In genomic region chr1:22025368-22026154, GRCh38 we compare ENCODE assay signal across 1 cellular context.
A peak's percentile ranks its signal among the peaks of the same experiment; 100 is the strongest.
TF ChIP-seq lines count a peak whose summit lies in the region.

No MANE protein-coding gene starts in this region.

TF ChIP-seq in HepG2, 621 proteins besides CTCF, POLR2A, EP300 and RAD21 (continued from another document and continues in another):
- TF ChIP-seq, protein P1, sequence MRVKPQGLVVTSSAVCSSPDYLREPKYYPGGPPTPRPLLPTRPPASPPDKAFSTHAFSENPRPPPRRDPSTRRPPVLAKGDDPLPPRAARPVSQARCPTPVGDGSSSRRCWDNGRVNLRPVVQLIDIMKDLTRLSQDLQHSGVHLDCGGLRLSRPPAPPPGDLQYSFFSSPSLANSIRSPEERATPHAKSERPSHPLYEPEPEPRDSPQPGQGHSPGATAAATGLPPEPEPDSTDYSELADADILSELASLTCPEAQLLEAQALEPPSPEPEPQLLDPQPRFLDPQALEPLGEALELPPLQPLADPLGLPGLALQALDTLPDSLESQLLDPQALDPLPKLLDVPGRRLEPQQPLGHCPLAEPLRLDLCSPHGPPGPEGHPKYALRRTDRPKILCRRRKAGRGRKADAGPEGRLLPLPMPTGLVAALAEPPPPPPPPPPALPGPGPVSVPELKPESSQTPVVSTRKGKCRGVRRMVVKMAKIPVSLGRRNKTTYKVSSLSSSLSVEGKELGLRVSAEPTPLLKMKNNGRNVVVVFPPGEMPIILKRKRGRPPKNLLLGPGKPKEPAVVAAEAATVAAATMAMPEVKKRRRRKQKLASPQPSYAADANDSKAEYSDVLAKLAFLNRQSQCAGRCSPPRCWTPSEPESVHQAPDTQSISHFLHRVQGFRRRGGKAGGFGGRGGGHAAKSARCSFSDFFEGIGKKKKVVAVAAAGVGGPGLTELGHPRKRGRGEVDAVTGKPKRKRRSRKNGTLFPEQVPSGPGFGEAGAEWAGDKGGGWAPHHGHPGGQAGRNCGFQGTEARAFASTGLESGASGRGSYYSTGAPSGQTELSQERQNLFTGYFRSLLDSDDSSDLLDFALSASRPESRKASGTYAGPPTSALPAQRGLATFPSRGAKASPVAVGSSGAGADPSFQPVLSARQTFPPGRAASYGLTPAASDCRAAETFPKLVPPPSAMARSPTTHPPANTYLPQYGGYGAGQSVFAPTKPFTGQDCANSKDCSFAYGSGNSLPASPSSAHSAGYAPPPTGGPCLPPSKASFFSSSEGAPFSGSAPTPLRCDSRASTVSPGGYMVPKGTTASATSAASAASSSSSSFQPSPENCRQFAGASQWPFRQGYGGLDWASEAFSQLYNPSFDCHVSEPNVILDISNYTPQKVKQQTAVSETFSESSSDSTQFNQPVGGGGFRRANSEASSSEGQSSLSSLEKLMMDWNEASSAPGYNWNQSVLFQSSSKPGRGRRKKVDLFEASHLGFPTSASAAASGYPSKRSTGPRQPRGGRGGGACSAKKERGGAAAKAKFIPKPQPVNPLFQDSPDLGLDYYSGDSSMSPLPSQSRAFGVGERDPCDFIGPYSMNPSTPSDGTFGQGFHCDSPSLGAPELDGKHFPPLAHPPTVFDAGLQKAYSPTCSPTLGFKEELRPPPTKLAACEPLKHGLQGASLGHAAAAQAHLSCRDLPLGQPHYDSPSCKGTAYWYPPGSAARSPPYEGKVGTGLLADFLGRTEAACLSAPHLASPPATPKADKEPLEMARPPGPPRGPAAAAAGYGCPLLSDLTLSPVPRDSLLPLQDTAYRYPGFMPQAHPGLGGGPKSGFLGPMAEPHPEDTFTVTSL (CRISPR knock-in tag; IDR thresholded peaks at IDR 0.05; ENCODE audit: borderline replicate concordance), result no peak
- TF ChIP-seq KLF9 (CRISPR knock-in tag; IDR thresholded peaks at IDR 0.05; ENCODE audit: low read depth), result no peak; the same call in 1 of the 2 replicates
- no peak for TF ChIP-seq HHEX (CRISPR knock-in tag; IDR thresholded peaks at IDR 0.05)
- TF ChIP-seq, protein P2, sequence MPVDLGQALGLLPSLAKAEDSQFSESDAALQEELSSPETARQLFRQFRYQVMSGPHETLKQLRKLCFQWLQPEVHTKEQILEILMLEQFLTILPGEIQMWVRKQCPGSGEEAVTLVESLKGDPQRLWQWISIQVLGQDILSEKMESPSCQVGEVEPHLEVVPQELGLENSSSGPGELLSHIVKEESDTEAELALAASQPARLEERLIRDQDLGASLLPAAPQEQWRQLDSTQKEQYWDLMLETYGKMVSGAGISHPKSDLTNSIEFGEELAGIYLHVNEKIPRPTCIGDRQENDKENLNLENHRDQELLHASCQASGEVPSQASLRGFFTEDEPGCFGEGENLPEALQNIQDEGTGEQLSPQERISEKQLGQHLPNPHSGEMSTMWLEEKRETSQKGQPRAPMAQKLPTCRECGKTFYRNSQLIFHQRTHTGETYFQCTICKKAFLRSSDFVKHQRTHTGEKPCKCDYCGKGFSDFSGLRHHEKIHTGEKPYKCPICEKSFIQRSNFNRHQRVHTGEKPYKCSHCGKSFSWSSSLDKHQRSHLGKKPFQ (CRISPR knock-in tag; IDR thresholded peaks at IDR 0.05; ENCODE audit: insufficient replicate concordance), result no peak
- TF ChIP-seq YEATS4 (CRISPR knock-in tag; IDR thresholded peaks at IDR 0.05; ENCODE audit: borderline replicate concordance), result peak; percentile 21; the same call in 1 of the 2 replicates
- TF ChIP-seq, protein P3, sequence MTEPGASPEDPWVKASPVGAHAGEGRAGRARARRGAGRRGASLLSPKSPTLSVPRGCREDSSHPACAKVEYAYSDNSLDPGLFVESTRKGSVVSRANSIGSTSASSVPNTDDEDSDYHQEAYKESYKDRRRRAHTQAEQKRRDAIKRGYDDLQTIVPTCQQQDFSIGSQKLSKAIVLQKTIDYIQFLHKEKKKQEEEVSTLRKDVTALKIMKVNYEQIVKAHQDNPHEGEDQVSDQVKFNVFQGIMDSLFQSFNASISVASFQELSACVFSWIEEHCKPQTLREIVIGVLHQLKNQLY (CRISPR knock-in tag; IDR thresholded peaks at IDR 0.05), result no peak
- no peak for TF ChIP-seq ZNF761 (CRISPR knock-in tag; conservative IDR thresholded peaks at IDR 0.05)
- TF ChIP-seq SRF (IDR thresholded peaks at IDR 0.05; ENCODE audit: low read depth, low read length), result no peak
- no peak for TF ChIP-seq TMF1 (CRISPR knock-in tag; IDR thresholded peaks at IDR 0.05; ENCODE audit: low read depth)
- no peak for TF ChIP-seq ZNF234 (CRISPR knock-in tag; conservative IDR thresholded peaks at IDR 0.05)
- TF ChIP-seq HNF4G (IDR thresholded peaks at IDR 0.05; ENCODE audit: borderline replicate concordance, low read depth, low read length), result peak; percentile 71; the same call in 1 of the 2 replicates
- no peak; the same call in 1 of the 2 replicates for TF ChIP-seq HNF4G (CRISPR knock-in tag; IDR thresholded peaks at IDR 0.05; ENCODE audit: borderline replicate concordance, low read depth)
- no peak for TF ChIP-seq MLXIP (CRISPR knock-in tag; IDR thresholded peaks at IDR 0.05; ENCODE audit: borderline replicate concordance)
- peak; percentile 47; the same call in 1 of the 2 replicates for TF ChIP-seq ZNF441 (CRISPR knock-in tag; IDR thresholded peaks at IDR 0.05; ENCODE audit: borderline replicate concordance)
- TF ChIP-seq ARID2 (CRISPR knock-in tag; IDR thresholded peaks at IDR 0.05; ENCODE audit: borderline replicate concordance), result no peak
- peak; percentile 60; the same call in 1 of the 2 replicates for TF ChIP-seq ISL2 (CRISPR knock-in tag; IDR thresholded peaks at IDR 0.05)
- TF ChIP-seq, protein P4, sequence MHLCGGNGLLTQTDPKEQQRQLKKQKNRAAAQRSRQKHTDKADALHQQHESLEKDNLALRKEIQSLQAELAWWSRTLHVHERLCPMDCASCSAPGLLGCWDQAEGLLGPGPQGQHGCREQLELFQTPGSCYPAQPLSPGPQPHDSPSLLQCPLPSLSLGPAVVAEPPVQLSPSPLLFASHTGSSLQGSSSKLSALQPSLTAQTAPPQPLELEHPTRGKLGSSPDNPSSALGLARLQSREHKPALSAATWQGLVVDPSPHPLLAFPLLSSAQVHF (CRISPR knock-in tag; IDR thresholded peaks at IDR 0.05), result 0 out of 2 replicates have a peak, but pooled peaks have one; percentile 73
- TF ChIP-seq CBX2 (IDR thresholded peaks at IDR 0.05; ENCODE audit: low read depth, low read length), result no peak
- 0 out of 2 replicates have a peak, but pooled peaks have one; percentile 77 for TF ChIP-seq CBX2 (CRISPR knock-in tag; IDR thresholded peaks at IDR 0.05; ENCODE audit: low read depth)
- TF ChIP-seq SSRP1 (CRISPR knock-in tag; IDR thresholded peaks at IDR 0.05), result no peak
- no peak for TF ChIP-seq ZFP36L1 (CRISPR knock-in tag; IDR thresholded peaks at IDR 0.05)
- TF ChIP-seq DRAP1 (CRISPR knock-in tag; IDR thresholded peaks at IDR 0.05), result peak; percentile 73; the same call in 1 of the 2 replicates
- peak; percentile 54; the same call in 1 of the 2 replicates for TF ChIP-seq ZC3H4 (CRISPR knock-in tag; IDR thresholded peaks at IDR 0.05; ENCODE audit: borderline replicate concordance)
- no peak for TF ChIP-seq ZFP82 (CRISPR knock-in tag; IDR thresholded peaks at IDR 0.05; ENCODE audit: borderline replicate concordance)
- peak; percentile 86 for TF ChIP-seq KAT8 (CRISPR knock-in tag; IDR thresholded peaks at IDR 0.05)
- TF ChIP-seq CCDC6 (CRISPR knock-in tag; IDR thresholded peaks at IDR 0.05), result no peak
- no peak for TF ChIP-seq ZKSCAN5 (CRISPR knock-in tag; IDR thresholded peaks at IDR 0.05)
- TF ChIP-seq NPAS2 (CRISPR knock-in tag; IDR thresholded peaks at IDR 0.05; ENCODE audit: borderline replicate concordance), result no peak
- TF ChIP-seq DDIT3 (CRISPR knock-in tag; IDR thresholded peaks at IDR 0.05), result no peak
- no peak for TF ChIP-seq ZNF570 (CRISPR knock-in tag; IDR thresholded peaks at IDR 0.05; ENCODE audit: borderline replicate concordance)
- TF ChIP-seq, protein P5, sequence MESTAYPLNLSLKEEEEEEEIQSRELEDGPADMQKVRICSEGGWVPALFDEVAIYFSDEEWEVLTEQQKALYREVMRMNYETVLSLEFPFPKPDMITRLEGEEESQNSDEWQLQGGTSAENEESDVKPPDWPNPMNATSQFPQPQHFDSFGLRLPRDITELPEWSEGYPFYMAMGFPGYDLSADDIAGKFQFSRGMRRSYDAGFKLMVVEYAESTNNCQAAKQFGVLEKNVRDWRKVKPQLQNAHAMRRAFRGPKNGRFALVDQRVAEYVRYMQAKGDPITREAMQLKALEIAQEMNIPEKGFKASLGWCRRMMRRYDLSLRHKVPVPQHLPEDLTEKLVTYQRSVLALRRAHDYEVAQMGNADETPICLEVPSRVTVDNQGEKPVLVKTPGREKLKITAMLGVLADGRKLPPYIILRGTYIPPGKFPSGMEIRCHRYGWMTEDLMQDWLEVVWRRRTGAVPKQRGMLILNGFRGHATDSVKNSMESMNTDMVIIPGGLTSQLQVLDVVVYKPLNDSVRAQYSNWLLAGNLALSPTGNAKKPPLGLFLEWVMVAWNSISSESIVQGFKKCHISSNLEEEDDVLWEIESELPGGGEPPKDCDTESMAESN (CRISPR knock-in tag; conservative IDR thresholded peaks at IDR 0.05), result peak; percentile 82
- TF ChIP-seq MNT (IDR thresholded peaks at IDR 0.05), result no peak
- no peak for TF ChIP-seq ZNF124 (CRISPR knock-in tag; IDR thresholded peaks at IDR 0.05)
- TF ChIP-seq, protein P6, sequence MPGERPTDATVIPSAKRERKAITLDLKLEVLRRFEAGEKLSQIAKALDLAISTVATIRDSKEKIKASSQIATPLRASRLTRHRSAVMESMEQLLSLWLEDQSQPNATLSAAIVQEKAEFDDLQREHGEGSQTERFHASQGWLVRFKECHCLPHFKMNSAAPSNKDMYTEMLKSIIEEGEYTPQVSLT (CRISPR knock-in tag; IDR thresholded peaks at IDR 0.05; ENCODE audit: borderline replicate concordance, low read depth), result no peak
- no peak for TF ChIP-seq MEIS1 (CRISPR knock-in tag; IDR thresholded peaks at IDR 0.05; ENCODE audit: borderline replicate concordance)
- peak in 1 of 2 experiments; percentile 37; a peak in 1 of 4 replicates for TF ChIP-seq HMGXB4 (CRISPR knock-in tag; IDR thresholded peaks at IDR 0.05; ENCODE audit: borderline replicate concordance in 1 of 2, low read depth in 1 of 2)
- TF ChIP-seq ZBTB20 (CRISPR knock-in tag; IDR thresholded peaks at IDR 0.05; ENCODE audit: borderline replicate concordance, low read depth), result no peak; the same call in 1 of the 2 replicates
- no peak for TF ChIP-seq BHLHE40 (IDR thresholded peaks at IDR 0.05; ENCODE audit: low read length)
- TF ChIP-seq ZNF724P (CRISPR knock-in tag; IDR thresholded peaks at IDR 0.05; ENCODE audit: borderline replicate concordance), result no peak
- peak; percentile 91 for TF ChIP-seq SP4 (CRISPR knock-in tag; IDR thresholded peaks at IDR 0.05)
- no peak for TF ChIP-seq ZNF3 (CRISPR knock-in tag; IDR thresholded peaks at IDR 0.05)
- no peak for TF ChIP-seq SMC3 (IDR thresholded peaks at IDR 0.05; ENCODE audit: low read length)
- TF ChIP-seq HOXA3 (CRISPR knock-in tag; IDR thresholded peaks at IDR 0.05), result peak; percentile 82
- no peak for TF ChIP-seq TAF15 (IDR thresholded peaks at IDR 0.05; ENCODE audit: low read depth, low read length, poor library complexity, severe bottlenecking)
- TF ChIP-seq IRF1 (CRISPR knock-in tag; IDR thresholded peaks at IDR 0.05; ENCODE audit: low read depth), result no peak
